ENCODE assay signal across 12 cellular contexts in the genomic region with DNA sequence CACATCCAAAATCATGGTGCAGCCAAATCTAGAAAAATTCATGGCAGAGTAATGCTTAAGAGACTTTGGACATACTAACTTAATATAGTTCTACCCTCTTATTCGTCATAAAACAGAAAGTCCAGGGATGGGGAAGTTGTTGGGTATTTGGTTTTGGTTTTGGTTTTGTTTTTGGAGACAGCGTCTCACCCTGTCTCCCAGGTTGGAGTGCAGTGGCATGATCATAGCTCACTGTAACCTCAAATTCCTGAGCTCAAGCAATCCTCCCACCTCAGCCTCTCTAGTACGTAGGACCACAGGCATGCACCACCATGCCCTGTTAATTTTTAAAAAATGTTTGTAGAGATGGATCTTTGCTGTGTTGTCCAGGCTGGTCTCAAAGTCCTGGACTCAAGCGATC.
A peak's percentile ranks its signal among the peaks of the same experiment; 100 is the strongest.
DNase-seq lines count a peak whose midpoint lies in the region; ATAC-seq and TF ChIP-seq lines count a peak whose summit lies in the region.
"Had no signal": no experiment of that assay in that cellular context is flagged by ENCODE, and none has a peak within 500 bp of the region (broad histone marks: within the 10 kb centered on the region; RNA-seq: fewer than 3 reads in every experiment).

No MANE protein-coding gene starts in this region.

- CTCF ChIA-PET in RWPE1 (lab: Yijun Ruan, JAX) = no interaction called here
- CTCF ChIA-PET in activated naive CD4-positive, alpha-beta T cell treated with anti-CD3 and anti-CD28 coated beads, Interleukin-2, amount 10 ng/mL, durations not matched to agents 7 days and 5 days (lab: Charles Lee) = no interaction called here

- H3K4me3 Mint-ChIP-seq in activated naive CD4-positive, alpha-beta T cell treated with anti-CD3 and anti-CD28 coated beads, Interleukin-2, amount 10 ng/mL, durations not matched to agents 7 days and 5 days = no peak overlapping the region
- H3K4me3 Mint-ChIP-seq: activated T-cell treated with anti-CD3 and anti-CD28 coated beads, Interleukin-2, amount 50 U/mL, for 4 hours had no signal

- H3K27ac ChIP-seq in RWPE1 = peak overlapping the region; percentile 85
- H3K27ac ChIP-seq: thoracic aorta had no signal

- no peaks in the 10 kb centered on the region for H3K27me3 Mint-ChIP-seq in activated naive CD4-positive, alpha-beta T cell treated with anti-CD3 and anti-CD28 coated beads, Interleukin-2, amount 10 ng/mL, durations not matched to agents 7 days and 5 days

- WGBS in lower leg skin, 2 donors = 58 to 64% methylated on average over 4 of the region's 4 CpGs

- TF ChIP-seq POLR2A in lower leg skin (IDR thresholded peaks at IDR 0.05) = no peak

- H3K4me1 Mint-ChIP-seq in activated naive CD4-positive, alpha-beta T cell treated with anti-CD3 and anti-CD28 coated beads, Interleukin-2, amount 10 ng/mL, durations not matched to agents 7 days and 5 days = no peaks in the 10 kb centered on the region

- intact Hi-C loops in lower leg skin (cut with DNase I; ENCODE audit: low total_unique reads) (no loop called here), posterior vena cava (cut with DNase I) (no loop called here)

- TF ChIP-seq CTCF in RWPE1 (conservative IDR thresholded peaks at IDR 0.05; ENCODE audit: low read depth) = no peak
- no peak for TF ChIP-seq CTCF in lower leg skin (IDR thresholded peaks at IDR 0.05)

- peak; percentile 79 for ATAC-seq in GM19395 (IDR thresholded peaks at IDR 0.05; ENCODE audit: unreplicated experiment)
- ATAC-seq in HG03108 (IDR thresholded peaks at IDR 0.05; ENCODE audit: unreplicated experiment) = peak; percentile 74
- ATAC-seq: activated T-cell treated with anti-CD3 and anti-CD28 coated beads, Interleukin-2, amount 50 U/mL, for 4 hours; left colon had no signal

- no peak overlapping the region for H3K27ac Mint-ChIP-seq in activated naive CD4-positive, alpha-beta T cell treated with anti-CD3 and anti-CD28 coated beads, Interleukin-2, amount 10 ng/mL, durations not matched to agents 7 days and 5 days

- no peak overlapping the region for H3K4me3 ChIP-seq in lower leg skin (ENCODE audit: low read depth, poor library complexity, severe bottlenecking)
- H3K4me3 ChIP-seq: thoracic aorta had no signal

- H3K36me3 Mint-ChIP-seq in activated naive CD4-positive, alpha-beta T cell treated with anti-CD3 and anti-CD28 coated beads, Interleukin-2, amount 10 ng/mL, durations not matched to agents 7 days and 5 days = no peaks in the 10 kb centered on the region

- H3K9me3 Mint-ChIP-seq in activated naive CD4-positive, alpha-beta T cell treated with anti-CD3 and anti-CD28 coated beads, Interleukin-2, amount 10 ng/mL, durations not matched to agents 7 days and 5 days = peaks cover 14% of the 10 kb centered on the region

- DNase-seq in A172 (ENCODE audit: low spot score) = peak; percentile 55
- DNase-seq in RWPE1 (ENCODE audit: low spot score) = no peak
- DNase-seq in NCI-H2107 (lab: John Stamatoyannopoulos, UW) = no peak
- DNase-seq in activated naive CD4-positive, alpha-beta T cell treated with anti-CD3 and anti-CD28 coated beads, Interleukin-2, amount 10 ng/mL, durations not matched to agents 7 days and 5 days = no peak
- DNase-seq in lower leg skin (ENCODE audit: low spot score in 2 of 2) = no peak
- DNase-seq in posterior vena cava (ENCODE audit: low spot score) = no peak
- DNase-seq: activated T-cell treated with anti-CD3 and anti-CD28 coated beads, Interleukin-2, amount 50 U/mL, for 4 hours; left colon; SHP77 had no signal

- POLR2A ChIA-PET in RWPE1 (lab: Yijun Ruan, JAX; ENCODE audit: low non-redundant PET) = no interaction called here
